ENCODE assay signal across 1 cellular context in genomic region chr14:89340200-89340667, GRCh38.
A peak's percentile ranks its signal among the peaks of the same experiment; 100 is the strongest.
TF ChIP-seq lines count a peak whose summit lies in the region.

No MANE protein-coding gene starts in this region.

TF ChIP-seq in HepG2, 621 proteins besides CTCF, POLR2A, EP300 and RAD21 (continued from another document):
- peak; percentile 52; the same call in 1 of the 2 replicates for TF ChIP-seq ARID5B (CRISPR knock-in tag; IDR thresholded peaks at IDR 0.05)
- TF ChIP-seq FOXO1 (CRISPR knock-in tag; IDR thresholded peaks at IDR 0.05) = peak; percentile 23; the same call in 1 of the 2 replicates
- TF ChIP-seq, protein P1, sequence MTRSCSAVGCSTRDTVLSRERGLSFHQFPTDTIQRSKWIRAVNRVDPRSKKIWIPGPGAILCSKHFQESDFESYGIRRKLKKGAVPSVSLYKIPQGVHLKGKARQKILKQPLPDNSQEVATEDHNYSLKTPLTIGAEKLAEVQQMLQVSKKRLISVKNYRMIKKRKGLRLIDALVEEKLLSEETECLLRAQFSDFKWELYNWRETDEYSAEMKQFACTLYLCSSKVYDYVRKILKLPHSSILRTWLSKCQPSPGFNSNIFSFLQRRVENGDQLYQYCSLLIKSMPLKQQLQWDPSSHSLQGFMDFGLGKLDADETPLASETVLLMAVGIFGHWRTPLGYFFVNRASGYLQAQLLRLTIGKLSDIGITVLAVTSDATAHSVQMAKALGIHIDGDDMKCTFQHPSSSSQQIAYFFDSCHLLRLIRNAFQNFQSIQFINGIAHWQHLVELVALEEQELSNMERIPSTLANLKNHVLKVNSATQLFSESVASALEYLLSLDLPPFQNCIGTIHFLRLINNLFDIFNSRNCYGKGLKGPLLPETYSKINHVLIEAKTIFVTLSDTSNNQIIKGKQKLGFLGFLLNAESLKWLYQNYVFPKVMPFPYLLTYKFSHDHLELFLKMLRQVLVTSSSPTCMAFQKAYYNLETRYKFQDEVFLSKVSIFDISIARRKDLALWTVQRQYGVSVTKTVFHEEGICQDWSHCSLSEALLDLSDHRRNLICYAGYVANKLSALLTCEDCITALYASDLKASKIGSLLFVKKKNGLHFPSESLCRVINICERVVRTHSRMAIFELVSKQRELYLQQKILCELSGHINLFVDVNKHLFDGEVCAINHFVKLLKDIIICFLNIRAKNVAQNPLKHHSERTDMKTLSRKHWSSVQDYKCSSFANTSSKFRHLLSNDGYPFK (CRISPR knock-in tag; IDR thresholded peaks at IDR 0.05; ENCODE audit: borderline replicate concordance) = no peak
- peak; percentile 60; the same call in 1 of the 2 replicates for TF ChIP-seq ARID3A (IDR thresholded peaks at IDR 0.05; ENCODE audit: low read depth, low read length)
- no peak for TF ChIP-seq PTBP1 (IDR thresholded peaks at IDR 0.05; ENCODE audit: low read depth, low read length, poor library complexity, severe bottlenecking)
- no peak for TF ChIP-seq TFDP2 (CRISPR knock-in tag; IDR thresholded peaks at IDR 0.05)
- TF ChIP-seq NFE2L2 (IDR thresholded peaks at IDR 0.05; ENCODE audit: low read length) = no peak
- peak; percentile 58; the same call in 1 of the 2 replicates for TF ChIP-seq MIXL1 (CRISPR knock-in tag; IDR thresholded peaks at IDR 0.05)
- no peak for TF ChIP-seq ZFP41 (CRISPR knock-in tag; IDR thresholded peaks at IDR 0.05; ENCODE audit: borderline replicate concordance)
- TF ChIP-seq, protein P2, sequence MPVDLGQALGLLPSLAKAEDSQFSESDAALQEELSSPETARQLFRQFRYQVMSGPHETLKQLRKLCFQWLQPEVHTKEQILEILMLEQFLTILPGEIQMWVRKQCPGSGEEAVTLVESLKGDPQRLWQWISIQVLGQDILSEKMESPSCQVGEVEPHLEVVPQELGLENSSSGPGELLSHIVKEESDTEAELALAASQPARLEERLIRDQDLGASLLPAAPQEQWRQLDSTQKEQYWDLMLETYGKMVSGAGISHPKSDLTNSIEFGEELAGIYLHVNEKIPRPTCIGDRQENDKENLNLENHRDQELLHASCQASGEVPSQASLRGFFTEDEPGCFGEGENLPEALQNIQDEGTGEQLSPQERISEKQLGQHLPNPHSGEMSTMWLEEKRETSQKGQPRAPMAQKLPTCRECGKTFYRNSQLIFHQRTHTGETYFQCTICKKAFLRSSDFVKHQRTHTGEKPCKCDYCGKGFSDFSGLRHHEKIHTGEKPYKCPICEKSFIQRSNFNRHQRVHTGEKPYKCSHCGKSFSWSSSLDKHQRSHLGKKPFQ (CRISPR knock-in tag; IDR thresholded peaks at IDR 0.05; ENCODE audit: insufficient replicate concordance) = no peak
TF ChIP-seq in HepG2: peak in this region for 45.
